Comparison of ENCODE assay signal across 8 cellular contexts in the genomic region with DNA sequence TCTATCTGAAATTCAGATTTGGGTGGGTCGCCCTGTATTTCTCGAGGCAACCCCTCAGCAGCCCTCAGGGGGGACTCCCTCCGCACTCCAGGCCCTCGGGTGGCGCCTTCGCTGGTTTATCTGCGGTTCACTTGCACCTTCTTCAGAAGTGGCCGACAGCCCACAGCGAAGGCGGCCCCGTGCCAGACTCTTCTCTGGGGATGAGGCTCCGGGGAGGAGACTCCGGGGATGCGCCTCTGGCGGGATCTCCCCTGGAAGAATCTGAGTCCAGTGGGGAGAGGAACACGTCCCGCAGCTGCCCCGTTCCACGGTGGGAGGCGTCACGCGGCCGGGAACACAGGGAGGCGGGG.
A peak's percentile ranks its signal among the peaks of the same experiment; 100 is the strongest.
DNase-seq lines count a peak whose midpoint lies in the region; ATAC-seq lines count a peak whose summit lies in the region.

No MANE protein-coding gene starts in this region.

- H3K9me3 ChIP-seq in CD4-positive, alpha-beta memory T cell (ENCODE audit: control insufficient read depth in 1 of 2, low read length in 2 of 2) = no peaks in the 10 kb centered on the region
- no peaks in the 10 kb centered on the region for H3K9me3 ChIP-seq in HUES48 (ENCODE audit: control insufficient read depth, insufficient read depth, low read length)

- no peak overlapping the region for H3K27ac Mint-ChIP-seq in CD4-positive, alpha-beta memory T cell

- H3K27ac ChIP-seq in CD4-positive, alpha-beta memory T cell (ENCODE audit: low read depth, low read length) = peak overlapping the region; percentile 45
- no peak overlapping the region for H3K27ac ChIP-seq in HUES48 (ENCODE audit: low read depth, low read length)

- POLR2A ChIA-PET in CD4-positive, alpha-beta memory T cell (lab: Charles Lee; ENCODE audit: partially characterized antibody) = interaction anchor here (0.7 to 1.9 kb wide), 8 partner anchors 63 to 1128 kb away, joined by 3 to 16 read pairs (median 5); a partner anchor contains a TSS

- CTCF ChIA-PET in CD4-positive, alpha-beta memory T cell (lab: Charles Lee; ENCODE audit: partially characterized antibody) = interaction anchor here (0.5 to 4.4 kb wide), 28 partner anchors 9 to 1210 kb away, joined by 3 to 39 read pairs (median 4); a partner anchor contains a TSS

- no peaks in the 10 kb centered on the region for H3K9me3 Mint-ChIP-seq in CD4-positive, alpha-beta memory T cell

- peak overlapping the region; percentile 39 to 85 (median 80) for H3K4me3 Mint-ChIP-seq in CD4-positive, alpha-beta memory T cell

- H3K36me3 ChIP-seq in CD4-positive, alpha-beta memory T cell (ENCODE audit: insufficient read depth, low read length) = no peaks in the 10 kb centered on the region
- no peaks in the 10 kb centered on the region for H3K36me3 ChIP-seq in HUES48 (ENCODE audit: control insufficient read depth, insufficient read depth, low read length)

- H3K36me3 Mint-ChIP-seq in CD4-positive, alpha-beta memory T cell = no peaks in the 10 kb centered on the region

- H3K9ac ChIP-seq in HUES48 (ENCODE audit: low read depth, low read length) = no peak overlapping the region

- no peaks in the 10 kb centered on the region for H3K27me3 Mint-ChIP-seq in CD4-positive, alpha-beta memory T cell

- no peaks in the 10 kb centered on the region for H3K4me1 ChIP-seq in CD4-positive, alpha-beta memory T cell (ENCODE audit: insufficient read depth, low read length)
- H3K4me1 ChIP-seq in HUES48 (ENCODE audit: control insufficient read depth, insufficient read depth, low read length) = no peaks in the 10 kb centered on the region

- no peak for DNase-seq in CD4-positive, alpha-beta memory T cell
- peak; percentile 5 for DNase-seq in activated T-cell treated with anti-CD3 and anti-CD28 coated beads for 4 hours
- DNase-seq in germinal center (ENCODE audit: low spot score) = peak; percentile 50
- peak; percentile 7 for DNase-seq in pons (ENCODE audit: low spot score)
- no peak for DNase-seq in amniotic stem cell (lab: John Stamatoyannopoulos, UW)
- no peak for DNase-seq in SKM-1 treated with dmso at 0.1 percent for 144 hours (lab: John Stamatoyannopoulos, UW; ENCODE audit: unreplicated experiment)

- intact Hi-C loops in CD4-positive, alpha-beta memory T cell (cut with micrococcal nuclease) = loop anchor here (1.0 kb wide), 5 partner anchors 64 to 1128 kb away; a partner anchor contains a TSS

- H3K4me1 Mint-ChIP-seq in CD4-positive, alpha-beta memory T cell = peaks cover 0 to 4% (median 2%) of the 10 kb centered on the region in 4 donors

- peak overlapping the region; percentile 36 to 67 for H3K4me3 ChIP-seq in CD4-positive, alpha-beta memory T cell (ENCODE audit: low read length in 2 of 2)
- H3K4me3 ChIP-seq in HUES48 (ENCODE audit: low read depth, low read length) = peak overlapping the region; percentile 66

- H3K27me3 ChIP-seq in CD4-positive, alpha-beta memory T cell (ENCODE audit: insufficient read depth, low read length) = no peaks in the 10 kb centered on the region
- H3K27me3 ChIP-seq in HUES48 (ENCODE audit: control insufficient read depth, insufficient read depth, low read length) = peaks cover 17% of the 10 kb centered on the region

- ATAC-seq in GM21390 (IDR thresholded peaks at IDR 0.05; ENCODE audit: unreplicated experiment) = peak; percentile 38

Comparison
In these comparisons a context has a peak if more than half of its experiments do, and no peak if none do; other contexts are left out.
1. DNase-seq: peak in activated T-cell treated with anti-CD3 and anti-CD28 coated beads for 4 hours (single experiment), germinal center (single experiment) and pons (single experiment); none in CD4-positive, alpha-beta memory T cell (0 of 5), amniotic stem cell (single experiment) and SKM-1 treated with dmso at 0.1 percent for 144 hours (single experiment).